Comparison of ENCODE assay signal across 9 cellular contexts in the genomic region with DNA sequence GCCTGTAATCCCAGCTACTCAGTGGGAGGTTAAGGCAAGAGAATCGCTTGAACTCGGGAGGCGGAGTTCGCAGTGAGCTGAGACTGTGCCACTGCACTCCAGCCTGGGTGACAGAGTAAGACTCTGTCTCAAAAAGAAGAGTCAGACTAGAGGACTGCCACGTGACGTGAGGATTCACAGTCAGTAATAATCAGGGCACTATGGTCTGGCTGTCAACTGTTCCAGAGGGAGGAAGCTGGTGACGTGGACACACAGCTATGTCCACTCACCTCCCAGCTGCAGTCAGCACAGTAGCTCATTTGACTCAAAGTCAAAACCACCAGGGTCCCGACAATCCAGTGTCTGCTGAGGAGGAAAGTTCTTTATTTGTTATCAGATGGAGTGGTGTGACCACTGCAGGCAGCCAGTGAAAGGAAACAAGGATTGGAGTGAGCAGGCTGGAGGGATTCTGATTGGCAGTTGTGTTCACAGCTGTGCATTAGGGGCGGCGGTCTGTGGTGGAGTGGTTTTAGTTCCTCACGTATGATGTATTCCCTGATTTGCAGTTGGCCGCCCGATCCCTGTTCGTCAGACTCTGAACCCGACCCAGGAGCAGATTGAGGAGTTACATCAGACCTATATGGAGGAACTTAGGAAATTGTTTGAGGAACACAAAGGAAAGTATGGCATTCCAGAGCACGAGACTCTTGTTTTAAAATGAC. TPM values are rescaled to one million over a fixed set of nuclear protein-coding genes. Genes with fewer than 3 reads are reported as not detected.
DNase-seq lines count a peak whose midpoint lies in the region; ATAC-seq and TF ChIP-seq lines count a peak whose summit lies in the region.
"Had no signal": no experiment of that assay in that cellular context is flagged by ENCODE, and none has a peak within 500 bp of the region (broad histone marks: within the 10 kb centered on the region; RNA-seq: fewer than 3 reads in every experiment).

No MANE protein-coding gene starts in this region.

- H3K4me3 ChIP-seq in OCI-LY3 (ENCODE audit: low read length), result peak overlapping the region; percentile 69
- no peak overlapping the region for H3K4me3 ChIP-seq in right lobe of liver
- H3K4me3 ChIP-seq: breast epithelium had no signal

- no peaks in the 10 kb centered on the region for H3K36me3 ChIP-seq in OCI-LY3 (replicated peaks; ENCODE audit: low read depth, low read length)
- peaks cover 0 to 14% (median 0%) of the 10 kb centered on the region in 4 donors for H3K36me3 ChIP-seq in right lobe of liver
- H3K36me3 ChIP-seq: breast epithelium had no signal

- no peaks in the 10 kb centered on the region for H3K36me3 Mint-ChIP-seq in dendritic cell treated with granulocyte-macrophage colony-stimulating factor and Interleukin-4, amounts not matched to agents 40 ng/mL and 50 ng/mL, for 4 days (ENCODE audit: low read depth)
- H3K36me3 Mint-ChIP-seq in type B pancreatic cell, result no peaks in the 10 kb centered on the region

- 40% methylated on average over 14 of the region's 16 CpGs for WGBS in right lobe of liver (ENCODE audit: insufficient coverage, low coverage, low lambda C conversion rate, missing lambda C conversion rate)

- H3K27me3 Mint-ChIP-seq in dendritic cell treated with granulocyte-macrophage colony-stimulating factor and Interleukin-4, amounts not matched to agents 40 ng/mL and 50 ng/mL, for 4 days, result no peaks in the 10 kb centered on the region
- H3K27me3 Mint-ChIP-seq in type B pancreatic cell, result peaks cover 11% of the 10 kb centered on the region

- peak overlapping the region; percentile 97 for H3K4me2 ChIP-seq in OCI-LY3 (ENCODE audit: low read length)

- no peak for TF ChIP-seq POLR2A in right lobe of liver (IDR thresholded peaks at IDR 0.05)

- H3K27me3 ChIP-seq in OCI-LY3 (ENCODE audit: low read depth, low read length), result no peaks in the 10 kb centered on the region
- H3K27me3 ChIP-seq in right lobe of liver, result no peaks in the 10 kb centered on the region
- H3K27me3 ChIP-seq: breast epithelium had no signal

- ATAC-seq in HG02981 (IDR thresholded peaks at IDR 0.05; ENCODE audit: unreplicated experiment) (peak; percentile 45), right lobe of liver (peak; percentile 60 to 85 (median 74))

- intact Hi-C loops in dendritic cell treated with granulocyte-macrophage colony-stimulating factor and Interleukin-4, amounts not matched to agents 40 ng/mL and 50 ng/mL, for 4 days (cut with micrococcal nuclease), result loop anchor here (2.0 to 5.0 kb wide), 3 partner anchors 98 to 151 kb away; a partner anchor contains a TSS
- intact Hi-C loops in right lobe of liver (cut with DNase I), result loop anchor here in 1 of 2 donors (10.0 kb wide), 1 partner anchor 195 kb away; no protein-coding TSS in a partner anchor

- peaks cover 48% of the 10 kb centered on the region for H3K4me1 ChIP-seq in OCI-LY3 (ENCODE audit: low read length)
- no peaks in the 10 kb centered on the region for H3K4me1 ChIP-seq in right lobe of liver
- H3K4me1 ChIP-seq: breast epithelium had no signal

- no peaks in the 10 kb centered on the region for H3K79me2 ChIP-seq in OCI-LY3 (ENCODE audit: low read length)

- peak overlapping the region; percentile 91 for H3K27ac Mint-ChIP-seq in dendritic cell treated with granulocyte-macrophage colony-stimulating factor and Interleukin-4, amounts not matched to agents 40 ng/mL and 50 ng/mL, for 4 days
- H3K27ac Mint-ChIP-seq in type B pancreatic cell, result peak overlapping the region; percentile 12

- H3K4me3 Mint-ChIP-seq in dendritic cell treated with granulocyte-macrophage colony-stimulating factor and Interleukin-4, amounts not matched to agents 40 ng/mL and 50 ng/mL, for 4 days, result peak overlapping the region; percentile 64
- peak overlapping the region; percentile 30 for H3K4me3 Mint-ChIP-seq in type B pancreatic cell

- H3K9me3 Mint-ChIP-seq in dendritic cell treated with granulocyte-macrophage colony-stimulating factor and Interleukin-4, amounts not matched to agents 40 ng/mL and 50 ng/mL, for 4 days, result no peaks in the 10 kb centered on the region
- no peaks in the 10 kb centered on the region for H3K9me3 Mint-ChIP-seq in type B pancreatic cell

- H3K9me3 ChIP-seq in OCI-LY3 (ENCODE audit: insufficient read depth, low read length) (no peaks in the 10 kb centered on the region), right lobe of liver (no peaks in the 10 kb centered on the region)
- H3K9me3 ChIP-seq: breast epithelium had no signal

- peak in 2 of 3 experiments; percentile 65 to 76 for DNase-seq in NCI-H1417 (lab: John Stamatoyannopoulos, UW)
- DNase-seq in NCI-H1417 treated with DMSO at 0.1 percent for 48 hours (lab: John Stamatoyannopoulos, UW), result no peak
- peak in 1 of 3 donors; percentile 43 for DNase-seq in right lobe of liver
- no peak for DNase-seq in type B pancreatic cell (ENCODE audit: extremely low spot score, unreplicated experiment)
- DNase-seq in DMS153 (lab: John Stamatoyannopoulos, UW), result no peak

- H3K4me1 Mint-ChIP-seq in dendritic cell treated with granulocyte-macrophage colony-stimulating factor and Interleukin-4, amounts not matched to agents 40 ng/mL and 50 ng/mL, for 4 days (ENCODE audit: low read depth), result peaks cover 29% of the 10 kb centered on the region
- peaks cover 22% of the 10 kb centered on the region for H3K4me1 Mint-ChIP-seq in type B pancreatic cell (ENCODE audit: unreplicated experiment)

- H4K20me1 ChIP-seq in OCI-LY3 (ENCODE audit: insufficient read depth, low read length), result no peaks in the 10 kb centered on the region

- peak overlapping the region; percentile 71 for H2AFZ ChIP-seq in OCI-LY3 (ENCODE audit: low read depth, low read length)

- TF ChIP-seq CTCF in OCI-LY3 (IDR thresholded peaks at IDR 0.05; ENCODE audit: low read depth, low read length) (no peak), right lobe of liver (IDR thresholded peaks at IDR 0.05) (no peak), type B pancreatic cell (conservative IDR thresholded peaks at IDR 0.05) (no peak)

- peak overlapping the region; percentile 74 for H3K9ac ChIP-seq in OCI-LY3 (ENCODE audit: low read length)

- H3K27ac ChIP-seq in OCI-LY3 (ENCODE audit: low read length) (peak overlapping the region; percentile 58), right lobe of liver (no peak overlapping the region)
- H3K27ac ChIP-seq: breast epithelium had no signal

RNA-seq across cellular contexts. Expression of a gene that starts 37.9 kb away (rescaled TPM):
- total RNA-seq in right lobe of liver (1 to 10 TPM in 4 of 6 experiments, under 1 TPM in 2; 0.50 to 8.1 (median 3.4) TPM), type B pancreatic cell (ENCODE audit: low replicate concordance) (0.45 TPM in 1 of 2 replicates, not detected in the other)

RNA-seq across cellular contexts. Expression of a gene that starts 53.4 kb away (rescaled TPM):
- 10 to 100 TPM in 2 of 6 experiments, 1 to 10 TPM in 4; 6.2 to 14.2 (median 9.0) TPM for total RNA-seq in right lobe of liver
- 17.3 and 24.0 TPM in 2 replicates for total RNA-seq in type B pancreatic cell (ENCODE audit: low replicate concordance)

Comparison
In these comparisons a context has a peak if more than half of its experiments do, and no peak if none do; other contexts are left out.
1. DNase-seq: peak in NCI-H1417 (2 of 3); none in NCI-H1417 treated with DMSO at 0.1 percent for 48 hours (single experiment), type B pancreatic cell (single experiment) and DMS153 (single experiment).